22 cellular contexts compared by ENCODE assay signal in the genomic region with DNA sequence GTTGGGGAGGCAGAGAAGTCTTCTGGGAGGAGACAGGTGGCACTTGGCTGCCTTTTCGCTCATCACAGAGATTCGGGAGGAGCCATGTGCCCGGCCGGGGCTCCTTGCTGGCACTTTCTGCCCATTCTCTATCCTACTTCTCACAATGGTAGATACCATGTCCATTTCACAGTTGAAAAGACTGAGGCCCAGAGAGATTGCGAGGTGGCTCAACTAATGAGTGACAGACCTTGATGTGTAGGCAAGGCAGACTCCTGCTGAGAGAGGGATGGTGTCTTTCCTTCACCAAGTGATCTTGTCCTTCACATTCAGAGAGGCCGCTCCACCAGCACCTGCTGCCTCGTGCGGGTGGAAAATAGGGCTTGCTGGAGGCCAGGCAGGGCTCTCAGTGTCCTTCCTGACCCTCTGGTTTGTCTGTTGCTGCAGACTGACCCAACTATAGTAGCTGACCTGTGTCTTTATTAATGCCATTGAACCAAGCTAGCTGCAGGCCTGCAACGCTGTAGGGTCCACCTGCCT. TPM values are rescaled to one million over a fixed set of nuclear protein-coding genes. Genes with fewer than 3 reads are reported as not detected.
A peak's percentile ranks its signal among the peaks of the same experiment; 100 is the strongest.
DNase-seq lines count a peak whose midpoint lies in the region; ATAC-seq, FAIRE-seq and TF ChIP-seq lines count a peak whose summit lies in the region.
"Had no signal": no experiment of that assay in that cellular context is flagged by ENCODE, and none has a peak within 500 bp of the region (broad histone marks: within the 10 kb centered on the region; RNA-seq: fewer than 3 reads in every experiment).

No MANE protein-coding gene starts in this region.

- H3K9me3 ChIP-seq in GM12878 (replicated peaks; ENCODE audit: control insufficient read depth, insufficient read depth, low read length) = no peaks in the 10 kb centered on the region
- H3K9me3 ChIP-seq in sigmoid colon = no peaks in the 10 kb centered on the region
- no peaks in the 10 kb centered on the region for H3K9me3 ChIP-seq in mammary epithelial cell (replicated peaks; ENCODE audit: insufficient read depth, low read length)
- H3K9me3 ChIP-seq: BLaER1 treated with 17β-estradiol and CSF1 and Interleukin-3, amounts not matched to agents 10 nM and 100 nM; Peyer's patch had no signal

- H3K9ac ChIP-seq in GM12878 (ENCODE audit: control insufficient read depth, insufficient read depth, low read length) = no peak overlapping the region
- no peak overlapping the region for H3K9ac ChIP-seq in mammary epithelial cell (ENCODE audit: insufficient read depth, low read length)

- TF ChIP-seq POLR2A in GM12878 (IDR thresholded peaks at IDR 0.05; ENCODE audit: low read depth, low read length) = no peak
- TF ChIP-seq POLR2A in sigmoid colon (IDR thresholded peaks at IDR 0.05) = no peak

- peak; percentile 38 for FAIRE-seq in GM12878 (lab: Jason Lieb, UNC)
- FAIRE-seq: D721Med, G401.6, GM12891, GM18507 had no signal

- TF ChIP-seq EP300 in GM12878 (IDR thresholded peaks at IDR 0.05; ENCODE audit: borderline replicate concordance in 1 of 2, control insufficient read depth in 1 of 2, low read depth in 2 of 2, low read length in 2 of 2) (no peak), sigmoid colon (IDR thresholded peaks at IDR 0.05) (no peak)

- SMC1A ChIA-PET in GM12878 (lab: Charles Lee; ENCODE audit: uncharacterized antibody, unreplicated experiment) = no interaction called here

- no peak for TF ChIP-seq RAD21 in GM12878 (IDR thresholded peaks at IDR 0.05; ENCODE audit: insufficient read depth, low read depth, low read length)

- peak; percentile 48 for DNase-seq in activated effector memory CD4-positive, alpha-beta T cell treated with anti-CD3 and anti-CD28 coated beads, Interleukin-2, amount 50 U/mL, for 16 hours
- DNase-seq in activated effector memory CD4-positive, alpha-beta T cell treated with Interleukin-2 at 50 U/mL for 16 hours = no peak
- DNase-seq in GM12878 (ENCODE audit: low read depth, low spot score) = no peak
- DNase-seq in mesenteric fat pad (ENCODE audit: low spot score) = peak; percentile 62
- peak; percentile 28 for DNase-seq in sigmoid colon
- DNase-seq in mammary epithelial cell = no peak
- no peak for DNase-seq in DMS53 treated with DMSO at 0.1 percent for 48 hours (lab: John Stamatoyannopoulos, UW; ENCODE audit: unreplicated experiment)
- no peak for DNase-seq in NCI-H2081 (lab: John Stamatoyannopoulos, UW)
- DNase-seq: 8988T, DND-41, GOT3, KG1, NCI-H146, NCI-H2081 treated with DMSO at 0.1 percent for 48 hours, NCI-H510A treated with DMSO at 0.1 percent for 48 hours, NCI-H82 had no signal

- H3K27ac ChIP-seq in GM12878 (ENCODE audit: control insufficient read depth, insufficient read depth) (no peak overlapping the region), sigmoid colon (no peak overlapping the region), mammary epithelial cell (ENCODE audit: insufficient read depth, low read depth, low read length) (no peak overlapping the region)
- H3K27ac ChIP-seq: Peyer's patch had no signal

- CTCF ChIA-PET in GM12878 (lab: Yijun Ruan, JAX) (no interaction called here), mammary epithelial cell (lab: Charles Lee; ENCODE audit: low non-redundant PET) (no interaction called here)

- H3K36me3 ChIP-seq in GM12878 (ENCODE audit: control insufficient read depth in 2 of 2, insufficient read depth in 2 of 2, low read length in 1 of 2) (peaks cover 12 to 20% of the 10 kb centered on the region in 2 experiments), sigmoid colon (peaks cover 0 to 31% (median 3%) of the 10 kb centered on the region in 4 donors), mammary epithelial cell (ENCODE audit: insufficient read depth, low read length) (peaks cover 12% of the 10 kb centered on the region)

- dilution Hi-C loops in mammary epithelial cell (cut with HindIII; ENCODE audit: low sequenced_read_pairs) = no loop called here

- intact Hi-C loops in GM12878 (cut with micrococcal nuclease; ENCODE audit: unreplicated experiment) (no loop called here), sigmoid colon (cut with DNase I) (no loop called here), mammary epithelial cell (cut with micrococcal nuclease) (no loop called here)

- RAD21 ChIA-PET in GM12878 (lab: Charles Lee; ENCODE audit: unreplicated experiment) = no interaction called here

- TF ChIP-seq CTCF in GM12878 (IDR thresholded peaks at IDR 0.05 in 2 of 3, conservative IDR thresholded peaks at IDR 0.05 in 1 of 3; ENCODE audit: control insufficient read depth in 2 of 3, extremely low read depth in 1 of 3, insufficient read depth in 1 of 3, low read depth in 3 of 3, low read length in 3 of 3) (no peak), sigmoid colon (IDR thresholded peaks at IDR 0.05) (no peak), mammary epithelial cell (conservative IDR thresholded peaks at IDR 0.05 in 1 of 2, IDR thresholded peaks at IDR 0.05 in 1 of 2; ENCODE audit: extremely low read depth in 1 of 2, insufficient read depth in 1 of 2, low read depth in 1 of 2, low read length in 2 of 2) (no peak)

- in situ Hi-C loops in GM12878 (cut with MboI) (no loop called here), mammary epithelial cell (cut with MboI; ENCODE audit: low sequenced_read_pairs in 2 of 2) (no loop called here)

- no peak for ATAC-seq in GM12878

- no peaks in the 10 kb centered on the region for H3K4me1 ChIP-seq in GM12878 (ENCODE audit: control insufficient read depth, insufficient read depth, low read length)
- H3K4me1 ChIP-seq in sigmoid colon = peaks cover 0 to 31% (median 25%) of the 10 kb centered on the region in 4 donors
- peaks cover 23% of the 10 kb centered on the region for H3K4me1 ChIP-seq in mammary epithelial cell (ENCODE audit: insufficient read depth, low read length)

- H3K4me2 ChIP-seq in GM12878 (ENCODE audit: control insufficient read depth, insufficient read depth) = no peak overlapping the region
- H3K4me2 ChIP-seq in mammary epithelial cell (ENCODE audit: insufficient read depth, low read depth, low read length) = no peak overlapping the region

- H4K20me1 ChIP-seq in GM12878 (ENCODE audit: control insufficient read depth, insufficient read depth) (no peaks in the 10 kb centered on the region), mammary epithelial cell (ENCODE audit: insufficient read depth, low read length) (peaks cover 3% of the 10 kb centered on the region)

- WGBS in GM12878 (ENCODE audit: insufficient coverage, insufficient replicate concordance, low lambda C conversion rate, missing lambda C conversion rate) = 94% methylated on average over 9 of the region's 9 CpGs
- WGBS in sigmoid colon, 2 donors = 90 to 94% methylated on average over 9 of the region's 9 CpGs
- WGBS in mammary epithelial cell (ENCODE audit: low coverage, missing lambda C conversion rate) = 95% methylated on average over 9 of the region's 9 CpGs

- POLR2A ChIA-PET in GM12878 (lab: Charles Lee) = no interaction called here

- no peaks in the 10 kb centered on the region for H3K27me3 ChIP-seq in GM12878 (replicated peaks in 1 of 2; ENCODE audit: control insufficient read depth in 2 of 2, insufficient read depth in 2 of 2, low read length in 1 of 2)
- no peaks in the 10 kb centered on the region for H3K27me3 ChIP-seq in sigmoid colon
- no peaks in the 10 kb centered on the region for H3K27me3 ChIP-seq in mammary epithelial cell (ENCODE audit: insufficient read depth, low read length)
- H3K27me3 ChIP-seq: BLaER1 treated with 17β-estradiol and CSF1 and Interleukin-3, amounts not matched to agents 10 nM and 100 nM; Peyer's patch had no signal

- no TSS peak for BruUV-seq in GM12878 (replicated peaks; lab: Mats Ljungman, UMichigan)
- BruUV-seq in mammary epithelial cell (replicated peaks; lab: Mats Ljungman, UMichigan) = no TSS peak

- H3K79me2 ChIP-seq in GM12878 (ENCODE audit: control insufficient read depth, insufficient read depth, low read length) (no peaks in the 10 kb centered on the region), mammary epithelial cell (ENCODE audit: insufficient read depth, low read length) (peaks cover 95% of the 10 kb centered on the region)

- H2AFZ ChIP-seq in GM12878 (ENCODE audit: control insufficient read depth, low read depth, low read length) (no peak overlapping the region), mammary epithelial cell (ENCODE audit: low read depth, low read length) (no peak overlapping the region)

- no peak overlapping the region for H3K4me3 ChIP-seq in GM12878
- H3K4me3 ChIP-seq in sigmoid colon = no peak overlapping the region
- no peak overlapping the region for H3K4me3 ChIP-seq in mammary epithelial cell (replicated peaks in 1 of 3; ENCODE audit: insufficient read depth in 1 of 3, low read depth in 2 of 3, low read length in 3 of 3)
- H3K4me3 ChIP-seq: BLaER1 treated with 17β-estradiol and CSF1 and Interleukin-3, amounts not matched to agents 10 nM and 100 nM; Peyer's patch had no signal

TF ChIP-seq in GM12878, 131 proteins besides CTCF, POLR2A, EP300 and RAD21:
- TF ChIP-seq CBFB (IDR thresholded peaks at IDR 0.05; ENCODE audit: low read depth) = no peak

RNA-seq across cellular contexts. Expression of gene MPRIP, which starts 42.1 kb away (rescaled TPM):
- total RNA-seq in GM12878 (2013; cell fraction: nucleolus; rRNA removed) = 167 and 175 TPM in 2 replicates
- total RNA-seq in GM12878 (2014; rRNA removed) (115 and 131 TPM in 2 replicates), GM12878 (2014; rRNA removed; fragmentation: Illumina TruSeq; extraction: Trizol) (79.0 and 83.9 TPM in 2 replicates), GM12878 (2021) (159 and 168 TPM in 2 replicates), mesenteric fat pad (293 TPM), sigmoid colon (100 to 1,000 TPM in 1 of 4 donors, 10 to 100 TPM in 3; 59.6 to 101 (median 80.4) TPM), mammary epithelial cell (100 to 1,000 TPM; 168 to 352 TPM)
- polyA plus RNA-seq in GM12878 (2011; ENCODE audit: low read depth) = 49.9 TPM
- polyA plus RNA-seq in GM12878 (2011; rRNA removed) (51.1 and 70.6 TPM in 2 replicates), GM12878 (2014; fragmentation: Illumina TruSeq; extraction: Trizol) (35.1 and 72.7 TPM in 2 replicates), GM12878 (2014; fragmentation: Nextera tagmentation; extraction: Ambion mirVana) (10 to 100 TPM; 24.3 to 44.6 TPM), GM12878 (2014; rRNA removed) (89.3 and 97.0 TPM in 2 replicates), GM12878 (2016; fragmentation: Nextera tagmentation; extraction: Ambion mirVana) (10 to 100 TPM; 16.5 to 18.5 TPM), sigmoid colon (100 to 1,000 TPM in 1 of 3 donors, 10 to 100 TPM in 2; 43.2 to 113 (median 67.9) TPM), mammary epithelial cell (171 TPM)
- 59.0 and 62.4 TPM in 2 replicates for polyA plus RNA-seq in GM12878 (2011; cell fraction: cytosol; rRNA removed)
- polyA plus RNA-seq in GM12878 (2011; cell fraction: nucleus; rRNA removed) = 87.4 and 124 TPM in 2 replicates
- polyA plus RNA-seq in GM12878 (2012) = 72.2 and 77.0 TPM in 2 replicates
- 73.8 and 103 TPM in 2 replicates for polyA minus RNA-seq in GM12878 (2011; rRNA and poly(A)+ RNA removed)
- polyA minus RNA-seq in GM12878 (2011; cell fraction: cytosol; rRNA and poly(A)+ RNA removed) = 36.6 and 63.1 TPM in 2 replicates
- polyA minus RNA-seq in GM12878 (2011; cell fraction: nucleus; rRNA and poly(A)+ RNA removed) = 35.7 and 59.5 TPM in 2 replicates
- 766 TPM for polyA minus RNA-seq in mammary epithelial cell

Comparison
In these comparisons a context has a peak if more than half of its experiments do, and no peak if none do; other contexts are left out.
1. DNase-seq: peak in activated effector memory CD4-positive, alpha-beta T cell treated with anti-CD3 and anti-CD28 coated beads, Interleukin-2, amount 50 U/mL, for 16 hours (single experiment), mesenteric fat pad (single experiment) and sigmoid colon (single experiment); none in activated effector memory CD4-positive, alpha-beta T cell treated with Interleukin-2 at 50 U/mL for 16 hours (single experiment), GM12878 (single experiment), mammary epithelial cell (single experiment), DMS53 treated with DMSO at 0.1 percent for 48 hours (single experiment) and NCI-H2081 (0 of 2).